ENCODE assay signal across 8 cellular contexts in the genomic region with DNA sequence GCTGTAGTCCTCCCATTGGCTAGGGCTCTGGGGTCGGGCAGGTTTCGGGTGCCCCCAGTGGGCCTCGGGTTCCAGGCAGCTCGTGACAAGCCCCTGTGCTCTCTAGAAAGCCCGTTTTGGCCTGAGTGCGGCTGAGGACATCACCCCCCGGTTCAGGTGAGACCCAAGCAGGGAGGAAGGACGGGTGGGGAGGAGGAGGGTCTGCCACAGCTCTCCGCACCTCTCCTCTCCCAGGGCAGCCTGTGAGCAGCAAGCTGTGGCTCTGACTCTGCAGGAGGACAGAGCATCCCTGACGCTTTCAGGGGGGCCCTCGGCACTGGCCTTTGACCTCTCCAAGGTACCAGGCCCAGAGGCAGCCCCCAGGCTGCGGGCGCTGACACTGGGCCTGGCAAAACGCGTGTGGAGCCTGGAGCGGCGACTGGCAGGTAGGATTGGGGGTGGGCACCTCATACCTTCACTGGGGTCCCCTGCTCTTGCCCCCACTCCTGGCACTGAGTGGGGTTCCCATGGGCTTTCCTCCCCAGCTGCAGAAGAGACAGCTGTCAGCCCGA. TPM values are rescaled to one million over a fixed set of nuclear protein-coding genes. Genes with fewer than 3 reads are reported as not detected.
DNase-seq lines count a peak whose midpoint lies in the region; ATAC-seq and TF ChIP-seq lines count a peak whose summit lies in the region.

No MANE protein-coding gene starts in this region.

- peak overlapping the region; percentile 59 to 92 (median 87) for H3K4me3 Mint-ChIP-seq in naive B cell

- TF ChIP-seq CTCF in AG09309 (IDR thresholded peaks at IDR 0.05; ENCODE audit: control insufficient read depth, insufficient read depth, low read depth, low read length, missing control alignments) (no peak), cardiac fibroblast (IDR thresholded peaks at IDR 0.05; ENCODE audit: low read depth, low read length) (no peak), GM10248 (IDR thresholded peaks at IDR 0.05; ENCODE audit: control extremely low read depth, extremely low read depth, low read depth, missing control alignments) (no peak)

- CTCF ChIA-PET in GM10248 (lab: Yijun Ruan, JAX), result interaction anchor here (0.9 to 3.5 kb wide), 11 partner anchors 11 to 244 kb away, joined by 3 to 18 read pairs (median 3); partner anchors contain the start of genes ABCA2, AJM1 and NPDC1

- peak overlapping the region; percentile 79 for H3K4me3 ChIP-seq in AG09309 (ENCODE audit: control insufficient read depth, low read depth, low read length)
- H3K4me3 ChIP-seq in cardiac fibroblast (replicated peaks in 1 of 2; ENCODE audit: low read depth in 2 of 2, low read length in 2 of 2), result peak overlapping the region; percentile 71 to 73

- H3K27ac Mint-ChIP-seq in naive B cell, result peak overlapping the region; percentile 86 to 96 (median 94)

- DNase-seq in AG09309 (ENCODE audit: low read depth), result no peak
- no peak for DNase-seq in cardiac fibroblast (ENCODE audit: low read depth in 2 of 2)
- no peak for DNase-seq in naive B cell
- no peak for DNase-seq in stimulated activated CD4-positive, alpha-beta T cell treated with anti-CD3 and anti-CD28 coated beads, Interleukin-1b, Interleukin-23, amount 100 ng/mL, for 48 hours
- no peak for DNase-seq in GM10248 (ENCODE audit: extremely low spot score)
- no peak for DNase-seq in DMS53 treated with DMSO at 0.1 percent for 48 hours (lab: John Stamatoyannopoulos, UW; ENCODE audit: unreplicated experiment)

- H3K36me3 Mint-ChIP-seq in naive B cell, result no peaks in the 10 kb centered on the region

- POLR2A ChIA-PET in GM10248 (lab: Yijun Ruan, JAX), result interaction anchor here (0.6 to 1.1 kb wide), 3 partner anchors 8 to 249 kb away, joined by 3 to 4 read pairs (median 3); no protein-coding TSS in a partner anchor

- H3K4me1 Mint-ChIP-seq in naive B cell, result peaks cover 10 to 32% (median 32%) of the 10 kb centered on the region in 3 donors

- H3K9me3 Mint-ChIP-seq in naive B cell, result peaks cover 0 to 2% (median 0%) of the 10 kb centered on the region in 7 donors

- ATAC-seq in HG03378 (IDR thresholded peaks at IDR 0.05; ENCODE audit: unreplicated experiment) (peak; percentile 7), naive B cell (ENCODE audit: low read depth in 2 of 2) (no peak), GM21447 (IDR thresholded peaks at IDR 0.05; ENCODE audit: unreplicated experiment) (no peak)

- H3K27me3 Mint-ChIP-seq in naive B cell, result peaks cover 8 to 22% (median 9%) of the 10 kb centered on the region in 3 donors

RNA-seq across cellular contexts. Expression of gene PAXX, which starts 0.7 kb away (rescaled TPM):
- 10 to 100 TPM; 31.7 to 39.8 (median 35.6) TPM for polyA plus RNA-seq in naive B cell (ENCODE audit: low read depth in 6 of 6)

RNA-seq across cellular contexts. Expression of gene CLIC3, which starts 3.5 kb away (rescaled TPM):
- polyA plus RNA-seq in naive B cell (ENCODE audit: low read depth in 6 of 6), result 1 to 10 TPM in 3 of 6 donors, under 1 TPM in 2, not detected in 1; 0.82 to 2.7 (median 1.1) TPM

RNA-seq across cellular contexts. Expression of gene LCNL1, which starts 10.1 kb away (rescaled TPM):
- polyA plus RNA-seq in naive B cell (ENCODE audit: low read depth in 6 of 6), result not detected

RNA-seq across cellular contexts. Expression of gene PTGDS, which starts 15.6 kb away (rescaled TPM):
- 1 to 10 TPM in 1 of 6 donors, under 1 TPM in 1, not detected in 4; 0.41 to 1.4 TPM for polyA plus RNA-seq in naive B cell (ENCODE audit: low read depth in 6 of 6)

RNA-seq across cellular contexts. Expression of gene ABCA2, which starts 35.1 kb away (rescaled TPM):
- polyA plus RNA-seq in naive B cell (ENCODE audit: low read depth in 6 of 6), result 1 to 10 TPM in 3 of 6 donors, under 1 TPM in 2, not detected in 1; 0.63 to 3.9 (median 1.3) TPM
